ENCODE assay signal across 1 cellular context in the genomic region with DNA sequence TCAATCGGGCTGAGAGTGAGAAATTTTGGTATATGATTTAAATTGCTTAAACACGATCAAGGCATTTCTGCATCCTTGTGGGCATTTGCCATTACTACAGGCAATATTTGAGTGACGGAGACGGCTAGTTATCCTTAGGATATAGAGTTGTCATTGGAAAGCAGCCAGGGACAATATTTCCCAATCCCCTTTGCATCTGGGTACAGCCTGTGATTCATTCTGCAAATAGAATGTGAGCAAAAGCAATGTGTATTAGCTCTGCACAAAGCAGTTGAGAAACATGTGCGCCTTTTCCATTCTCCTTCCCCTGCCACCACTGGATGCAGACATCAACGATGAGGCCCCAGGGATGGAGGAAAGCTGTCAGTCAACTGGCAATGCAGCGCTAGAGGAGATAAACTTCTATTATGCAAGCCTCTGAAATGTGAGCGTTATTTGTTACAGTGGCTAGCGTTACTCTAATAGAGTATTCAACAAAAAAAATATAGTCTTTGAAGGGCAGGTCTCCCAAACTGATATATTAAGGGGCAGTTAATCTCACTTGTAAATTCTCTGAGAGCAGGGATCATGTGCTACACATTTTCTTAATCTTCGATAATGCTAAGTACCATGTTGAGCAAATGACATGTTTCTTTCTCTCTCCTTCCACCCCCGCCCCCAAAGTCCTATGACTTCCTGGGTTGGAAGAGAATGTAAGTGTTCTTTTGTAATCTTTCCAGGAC.
TF ChIP-seq lines count a peak whose summit lies in the region.

No MANE protein-coding gene starts in this region.

TF ChIP-seq in HepG2, 621 proteins besides CTCF, POLR2A, EP300 and RAD21 (continued from another document and continues in another):
- TF ChIP-seq, protein P1, sequence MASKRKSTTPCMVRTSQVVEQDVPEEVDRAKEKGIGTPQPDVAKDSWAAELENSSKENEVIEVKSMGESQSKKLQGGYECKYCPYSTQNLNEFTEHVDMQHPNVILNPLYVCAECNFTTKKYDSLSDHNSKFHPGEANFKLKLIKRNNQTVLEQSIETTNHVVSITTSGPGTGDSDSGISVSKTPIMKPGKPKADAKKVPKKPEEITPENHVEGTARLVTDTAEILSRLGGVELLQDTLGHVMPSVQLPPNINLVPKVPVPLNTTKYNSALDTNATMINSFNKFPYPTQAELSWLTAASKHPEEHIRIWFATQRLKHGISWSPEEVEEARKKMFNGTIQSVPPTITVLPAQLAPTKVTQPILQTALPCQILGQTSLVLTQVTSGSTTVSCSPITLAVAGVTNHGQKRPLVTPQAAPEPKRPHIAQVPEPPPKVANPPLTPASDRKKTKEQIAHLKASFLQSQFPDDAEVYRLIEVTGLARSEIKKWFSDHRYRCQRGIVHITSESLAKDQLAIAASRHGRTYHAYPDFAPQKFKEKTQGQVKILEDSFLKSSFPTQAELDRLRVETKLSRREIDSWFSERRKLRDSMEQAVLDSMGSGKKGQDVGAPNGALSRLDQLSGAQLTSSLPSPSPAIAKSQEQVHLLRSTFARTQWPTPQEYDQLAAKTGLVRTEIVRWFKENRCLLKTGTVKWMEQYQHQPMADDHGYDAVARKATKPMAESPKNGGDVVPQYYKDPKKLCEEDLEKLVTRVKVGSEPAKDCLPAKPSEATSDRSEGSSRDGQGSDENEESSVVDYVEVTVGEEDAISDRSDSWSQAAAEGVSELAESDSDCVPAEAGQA (IDR thresholded peaks at IDR 0.05; ENCODE audit: low read depth) = peak; percentile 77
- TF ChIP-seq, protein P1 (CRISPR knock-in tag; IDR thresholded peaks at IDR 0.05; ENCODE audit: borderline replicate concordance) = peak; percentile 63; the same call in 1 of the 2 replicates
- no peak for TF ChIP-seq POLR2G (IDR thresholded peaks at IDR 0.05; ENCODE audit: low read depth, low read length)
- no peak; the same call in 1 of the 2 replicates for TF ChIP-seq ZNF772 (CRISPR knock-in tag; IDR thresholded peaks at IDR 0.05)
- TF ChIP-seq ARHGAP35 (CRISPR knock-in tag; IDR thresholded peaks at IDR 0.05; ENCODE audit: borderline replicate concordance) = 0 out of 2 replicates have a peak, but pooled peaks have one; percentile 57
- TF ChIP-seq ZNF674 (CRISPR knock-in tag; IDR thresholded peaks at IDR 0.05; ENCODE audit: low read depth) = no peak
- TF ChIP-seq ZBTB34 (CRISPR knock-in tag; IDR thresholded peaks at IDR 0.05) = peak; percentile 82
- TF ChIP-seq TGIF2 (CRISPR knock-in tag; IDR thresholded peaks at IDR 0.05) = peak; percentile 90
- peak; percentile 73; the same call in 1 of the 2 replicates for TF ChIP-seq ZNF446 (CRISPR knock-in tag; IDR thresholded peaks at IDR 0.05)
- no peak for TF ChIP-seq CBX2 (IDR thresholded peaks at IDR 0.05; ENCODE audit: low read depth, low read length)
- TF ChIP-seq CBX2 (CRISPR knock-in tag; IDR thresholded peaks at IDR 0.05; ENCODE audit: low read depth) = no peak
- TF ChIP-seq SNAPC2 (CRISPR knock-in tag; IDR thresholded peaks at IDR 0.05) = peak; percentile 59; the same call in 1 of the 2 replicates
- TF ChIP-seq, protein P2, sequence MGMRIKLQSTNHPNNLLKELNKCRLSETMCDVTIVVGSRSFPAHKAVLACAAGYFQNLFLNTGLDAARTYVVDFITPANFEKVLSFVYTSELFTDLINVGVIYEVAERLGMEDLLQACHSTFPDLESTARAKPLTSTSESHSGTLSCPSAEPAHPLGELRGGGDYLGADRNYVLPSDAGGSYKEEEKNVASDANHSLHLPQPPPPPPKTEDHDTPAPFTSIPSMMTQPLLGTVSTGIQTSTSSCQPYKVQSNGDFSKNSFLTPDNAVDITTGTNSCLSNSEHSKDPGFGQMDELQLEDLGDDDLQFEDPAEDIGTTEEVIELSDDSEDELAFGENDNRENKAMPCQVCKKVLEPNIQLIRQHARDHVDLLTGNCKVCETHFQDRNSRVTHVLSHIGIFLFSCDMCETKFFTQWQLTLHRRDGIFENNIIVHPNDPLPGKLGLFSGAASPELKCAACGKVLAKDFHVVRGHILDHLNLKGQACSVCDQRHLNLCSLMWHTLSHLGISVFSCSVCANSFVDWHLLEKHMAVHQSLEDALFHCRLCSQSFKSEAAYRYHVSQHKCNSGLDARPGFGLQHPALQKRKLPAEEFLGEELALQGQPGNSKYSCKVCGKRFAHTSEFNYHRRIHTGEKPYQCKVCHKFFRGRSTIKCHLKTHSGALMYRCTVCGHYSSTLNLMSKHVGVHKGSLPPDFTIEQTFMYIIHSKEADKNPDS (CRISPR knock-in tag; IDR thresholded peaks at IDR 0.05) = peak; percentile 81; the same call in 1 of the 2 replicates
- TF ChIP-seq, protein P3, sequence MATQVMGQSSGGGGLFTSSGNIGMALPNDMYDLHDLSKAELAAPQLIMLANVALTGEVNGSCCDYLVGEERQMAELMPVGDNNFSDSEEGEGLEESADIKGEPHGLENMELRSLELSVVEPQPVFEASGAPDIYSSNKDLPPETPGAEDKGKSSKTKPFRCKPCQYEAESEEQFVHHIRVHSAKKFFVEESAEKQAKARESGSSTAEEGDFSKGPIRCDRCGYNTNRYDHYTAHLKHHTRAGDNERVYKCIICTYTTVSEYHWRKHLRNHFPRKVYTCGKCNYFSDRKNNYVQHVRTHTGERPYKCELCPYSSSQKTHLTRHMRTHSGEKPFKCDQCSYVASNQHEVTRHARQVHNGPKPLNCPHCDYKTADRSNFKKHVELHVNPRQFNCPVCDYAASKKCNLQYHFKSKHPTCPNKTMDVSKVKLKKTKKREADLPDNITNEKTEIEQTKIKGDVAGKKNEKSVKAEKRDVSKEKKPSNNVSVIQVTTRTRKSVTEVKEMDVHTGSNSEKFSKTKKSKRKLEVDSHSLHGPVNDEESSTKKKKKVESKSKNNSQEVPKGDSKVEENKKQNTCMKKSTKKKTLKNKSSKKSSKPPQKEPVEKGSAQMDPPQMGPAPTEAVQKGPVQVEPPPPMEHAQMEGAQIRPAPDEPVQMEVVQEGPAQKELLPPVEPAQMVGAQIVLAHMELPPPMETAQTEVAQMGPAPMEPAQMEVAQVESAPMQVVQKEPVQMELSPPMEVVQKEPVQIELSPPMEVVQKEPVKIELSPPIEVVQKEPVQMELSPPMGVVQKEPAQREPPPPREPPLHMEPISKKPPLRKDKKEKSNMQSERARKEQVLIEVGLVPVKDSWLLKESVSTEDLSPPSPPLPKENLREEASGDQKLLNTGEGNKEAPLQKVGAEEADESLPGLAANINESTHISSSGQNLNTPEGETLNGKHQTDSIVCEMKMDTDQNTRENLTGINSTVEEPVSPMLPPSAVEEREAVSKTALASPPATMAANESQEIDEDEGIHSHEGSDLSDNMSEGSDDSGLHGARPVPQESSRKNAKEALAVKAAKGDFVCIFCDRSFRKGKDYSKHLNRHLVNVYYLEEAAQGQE (IDR thresholded peaks at IDR 0.05; ENCODE audit: borderline replicate concordance in 1 of 2, low read depth in 1 of 2, low read length in 2 of 2) = no peak
- TF ChIP-seq ELF1 (CRISPR knock-in tag; IDR thresholded peaks at IDR 0.05) = peak; percentile 65
- no peak; the same call in 1 of the 2 replicates for TF ChIP-seq KAT7 (CRISPR knock-in tag; IDR thresholded peaks at IDR 0.05; ENCODE audit: borderline replicate concordance)
- peak; percentile 81 for TF ChIP-seq HIC2 (CRISPR knock-in tag; IDR thresholded peaks at IDR 0.05; ENCODE audit: low read depth)
- TF ChIP-seq RELA (CRISPR knock-in tag; IDR thresholded peaks at IDR 0.05) = 0 out of 2 replicates have a peak, but pooled peaks have one; percentile 77
- peak; percentile 88; the same call in 1 of the 2 replicates for TF ChIP-seq TOE1 (CRISPR knock-in tag; IDR thresholded peaks at IDR 0.05)
- no peak for TF ChIP-seq NBN (conservative IDR thresholded peaks at IDR 0.05)
- peak; percentile 97; the same call in 1 of the 2 replicates for TF ChIP-seq ZNF670 (CRISPR knock-in tag; IDR thresholded peaks at IDR 0.05; ENCODE audit: borderline replicate concordance)
- peak; percentile 70 for TF ChIP-seq SSRP1 (CRISPR knock-in tag; IDR thresholded peaks at IDR 0.05)
- TF ChIP-seq ARNT2 (CRISPR knock-in tag; IDR thresholded peaks at IDR 0.05; ENCODE audit: low read depth) = peak; percentile 81
- TF ChIP-seq MBNL3 (CRISPR knock-in tag; conservative IDR thresholded peaks at IDR 0.05) = no peak
- no peak for TF ChIP-seq REL (CRISPR knock-in tag; conservative IDR thresholded peaks at IDR 0.05)
- TF ChIP-seq ZNF607 (CRISPR knock-in tag; IDR thresholded peaks at IDR 0.05; ENCODE audit: borderline replicate concordance) = 0 out of 2 replicates have a peak, but pooled peaks have one; percentile 32
- TF ChIP-seq RFXANK (CRISPR knock-in tag; IDR thresholded peaks at IDR 0.05) = peak; percentile 74; the same call in 1 of the 2 replicates
- no peak for TF ChIP-seq RNF2 (conservative IDR thresholded peaks at IDR 0.05; ENCODE audit: low read depth)
- TF ChIP-seq, protein P4, sequence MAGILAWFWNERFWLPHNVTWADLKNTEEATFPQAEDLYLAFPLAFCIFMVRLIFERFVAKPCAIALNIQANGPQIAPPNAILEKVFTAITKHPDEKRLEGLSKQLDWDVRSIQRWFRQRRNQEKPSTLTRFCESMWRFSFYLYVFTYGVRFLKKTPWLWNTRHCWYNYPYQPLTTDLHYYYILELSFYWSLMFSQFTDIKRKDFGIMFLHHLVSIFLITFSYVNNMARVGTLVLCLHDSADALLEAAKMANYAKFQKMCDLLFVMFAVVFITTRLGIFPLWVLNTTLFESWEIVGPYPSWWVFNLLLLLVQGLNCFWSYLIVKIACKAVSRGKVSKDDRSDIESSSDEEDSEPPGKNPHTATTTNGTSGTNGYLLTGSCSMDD (CRISPR knock-in tag; IDR thresholded peaks at IDR 0.05) = no peak
- peak; percentile 67; the same call in 1 of the 2 replicates for TF ChIP-seq ZNF24 (IDR thresholded peaks at IDR 0.05)
- TF ChIP-seq RFX3 (CRISPR knock-in tag; IDR thresholded peaks at IDR 0.05) = no peak; the same call in 1 of the 2 replicates
- TF ChIP-seq YEATS2 (CRISPR knock-in tag; IDR thresholded peaks at IDR 0.05; ENCODE audit: borderline replicate concordance) = peak; percentile 92; the same call in 1 of the 2 replicates
- TF ChIP-seq NCOA2 (CRISPR knock-in tag; IDR thresholded peaks at IDR 0.05) = peak; percentile 97
- TF ChIP-seq HIVEP1 (CRISPR knock-in tag; IDR thresholded peaks at IDR 0.05) = peak; percentile 34; the same call in 1 of the 2 replicates
- TF ChIP-seq THAP7 (CRISPR knock-in tag; IDR thresholded peaks at IDR 0.05) = no peak
- no peak for TF ChIP-seq RARG (CRISPR knock-in tag; IDR thresholded peaks at IDR 0.05; ENCODE audit: low read depth)
- TF ChIP-seq ZNF251 (CRISPR knock-in tag; IDR thresholded peaks at IDR 0.05) = no peak
- peak; percentile 34; the same call in 1 of the 2 replicates for TF ChIP-seq ZNF263 (CRISPR knock-in tag; IDR thresholded peaks at IDR 0.05)
